In genomic region chr6:139943391-139943790, GRCh38 we compare ENCODE assay signal across 10 cellular contexts.
DNase-seq lines count a peak whose midpoint lies in the region; ATAC-seq, FAIRE-seq and TF ChIP-seq lines count a peak whose summit lies in the region.
"Had no signal": no experiment of that assay in that cellular context is flagged by ENCODE, and none has a peak within 500 bp of the region (broad histone marks: within the 10 kb centered on the region; RNA-seq: fewer than 3 reads in every experiment).

No MANE protein-coding gene starts in this region.

- no peaks in the 10 kb centered on the region; the same call in 1 of the 2 replicates for H3K36me3 ChIP-seq in SK-N-MC (ENCODE audit: insufficient read depth, low read length)
- H3K36me3 ChIP-seq in gastroesophageal sphincter: no peaks in the 10 kb centered on the region
- no peaks in the 10 kb centered on the region for H3K36me3 ChIP-seq in small intestine (ENCODE audit: control insufficient read depth in 2 of 2, insufficient read depth in 2 of 2, low read length in 2 of 2)

- H3K9me3 ChIP-seq in SK-N-MC (ENCODE audit: low read depth, low read length) (peaks cover 5% of the 10 kb centered on the region; the same call in 1 of the 2 replicates), gastroesophageal sphincter (no peaks in the 10 kb centered on the region), small intestine (ENCODE audit: control insufficient read depth, low read depth) (no peaks in the 10 kb centered on the region)

- FAIRE-seq in small intestine (lab: Jason Lieb, UNC): peak; percentile 51

- peak; percentile 64 for DNase-seq in DMS 273 (lab: John Stamatoyannopoulos, UW; ENCODE audit: unreplicated experiment)
- DNase-seq in DMS 273 treated with DMSO at 0.1 percent for 48 hours (lab: John Stamatoyannopoulos, UW): no peak
- DNase-seq in SK-N-MC (ENCODE audit: low read depth, low spot score): peak; percentile 67
- DNase-seq in small intestine: no peak
- DNase-seq in COR-L47 (lab: John Stamatoyannopoulos, UW): no peak
- no peak for DNase-seq in NCI-H1436 (lab: John Stamatoyannopoulos, UW)
- DNase-seq: posterior cingulate gyrus had no signal

- H3K27ac ChIP-seq in SK-N-MC (peak overlapping the region; percentile 94), gastroesophageal sphincter (no peak overlapping the region), small intestine (ENCODE audit: low read depth in 1 of 2, low read length in 1 of 2) (no peak overlapping the region)
- H3K27ac ChIP-seq: 22Rv1 had no signal

- TF ChIP-seq POLR2A in gastroesophageal sphincter (IDR thresholded peaks at IDR 0.05): no peak

- H3K27me3 ChIP-seq in gastroesophageal sphincter (no peaks in the 10 kb centered on the region), small intestine (ENCODE audit: control insufficient read depth in 2 of 2, insufficient read depth in 2 of 2, low read length in 2 of 2) (no peaks in the 10 kb centered on the region)

- no peaks in the 10 kb centered on the region for H3K4me1 ChIP-seq in gastroesophageal sphincter
- H3K4me1 ChIP-seq in small intestine (ENCODE audit: control insufficient read depth in 2 of 2, insufficient read depth in 1 of 2, low read depth in 1 of 2, low read length in 1 of 2): no peaks in the 10 kb centered on the region

- ATAC-seq in gastroesophageal sphincter (peak; percentile 43), GM19035 (IDR thresholded peaks at IDR 0.05; ENCODE audit: unreplicated experiment) (no peak)

- H3K4me3 ChIP-seq in SK-N-MC (peak overlapping the region; percentile 59), gastroesophageal sphincter (no peak overlapping the region), small intestine (ENCODE audit: low read depth in 1 of 2, low read length in 2 of 2) (no peak overlapping the region)

- H3K9ac ChIP-seq in SK-N-MC (ENCODE audit: insufficient read length): peak overlapping the region; percentile 56

- no peak for TF ChIP-seq CTCF in gastroesophageal sphincter (IDR thresholded peaks at IDR 0.05)

- TF ChIP-seq EP300 in gastroesophageal sphincter (IDR thresholded peaks at IDR 0.05): no peak

Comparison
In these comparisons a context has a peak if more than half of its experiments do, and no peak if none do; other contexts are left out.
1. DNase-seq: peak in DMS 273 (single experiment) and SK-N-MC (single experiment); none in DMS 273 treated with DMSO at 0.1 percent for 48 hours (single experiment), small intestine (single experiment), COR-L47 (single experiment) and NCI-H1436 (single experiment).